In genomic region chr6:56025785-56026184, GRCh38 we compare ENCODE assay signal across 1 cellular context.
TF ChIP-seq lines count a peak whose summit lies in the region.

No MANE protein-coding gene starts in this region.

TF ChIP-seq in HepG2, 621 proteins besides CTCF, POLR2A, EP300 and RAD21 (continued from another document):
- no peak for TF ChIP-seq ZNF639 (CRISPR knock-in tag; conservative IDR thresholded peaks at IDR 0.05)
- TF ChIP-seq, protein P1, sequence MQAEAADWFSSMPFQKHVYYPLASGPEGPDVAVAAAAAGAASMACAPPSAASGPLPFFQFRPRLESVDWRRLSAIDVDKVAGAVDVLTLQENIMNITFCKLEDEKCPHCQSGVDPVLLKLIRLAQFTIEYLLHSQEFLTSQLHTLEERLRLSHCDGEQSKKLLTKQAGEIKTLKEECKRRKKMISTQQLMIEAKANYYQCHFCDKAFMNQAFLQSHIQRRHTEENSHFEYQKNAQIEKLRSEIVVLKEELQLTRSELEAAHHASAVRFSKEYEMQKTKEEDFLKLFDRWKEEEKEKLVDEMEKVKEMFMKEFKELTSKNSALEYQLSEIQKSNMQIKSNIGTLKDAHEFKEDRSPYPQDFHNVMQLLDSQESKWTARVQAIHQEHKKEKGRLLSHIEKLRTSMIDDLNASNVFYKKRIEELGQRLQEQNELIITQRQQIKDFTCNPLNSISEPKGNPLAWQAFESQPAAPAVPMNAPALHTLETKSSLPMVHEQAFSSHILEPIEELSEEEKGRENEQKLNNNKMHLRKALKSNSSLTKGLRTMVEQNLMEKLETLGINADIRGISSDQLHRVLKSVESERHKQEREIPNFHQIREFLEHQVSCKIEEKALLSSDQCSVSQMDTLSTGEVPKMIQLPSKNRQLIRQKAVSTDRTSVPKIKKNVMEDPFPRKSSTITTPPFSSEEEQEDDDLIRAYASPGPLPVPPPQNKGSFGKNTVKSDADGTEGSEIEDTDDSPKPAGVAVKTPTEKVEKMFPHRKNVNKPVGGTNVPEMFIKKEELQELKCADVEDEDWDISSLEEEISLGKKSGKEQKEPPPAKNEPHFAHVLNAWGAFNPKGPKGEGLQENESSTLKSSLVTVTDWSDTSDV (CRISPR knock-in tag; IDR thresholded peaks at IDR 0.05): no peak
- TF ChIP-seq MAFF (IDR thresholded peaks at IDR 0.05; ENCODE audit: low read depth, low read length): no peak
- TF ChIP-seq KDM1A (CRISPR knock-in tag; IDR thresholded peaks at IDR 0.05): no peak
- no peak for TF ChIP-seq ZNF556 (CRISPR knock-in tag; IDR thresholded peaks at IDR 0.05; ENCODE audit: borderline replicate concordance)
- no peak for TF ChIP-seq SOX5 (CRISPR knock-in tag; IDR thresholded peaks at IDR 0.05; ENCODE audit: borderline replicate concordance)
TF ChIP-seq in HepG2: peak in this region for 0.
